In genomic region chr13:43058318-43058674, GRCh38 we compare ENCODE assay signal across 8 cellular contexts. TPM values are rescaled to one million over a fixed set of nuclear protein-coding genes. Genes with fewer than 3 reads are reported as not detected.
DNase-seq lines count a peak whose midpoint lies in the region; ATAC-seq and TF ChIP-seq lines count a peak whose summit lies in the region.

No MANE protein-coding gene starts in this region.

- H3K79me2 ChIP-seq in MM.1S (ENCODE audit: low read length), result peaks cover 49% of the 10 kb centered on the region

- peaks cover 32% of the 10 kb centered on the region for H3K4me1 ChIP-seq in A673 (ENCODE audit: insufficient read depth, low read length, poor library complexity, severe bottlenecking)
- H3K4me1 ChIP-seq in Peyer's patch, result peaks cover 0 to 30% (median 14%) of the 10 kb centered on the region in 4 donors
- peaks cover 11 to 17% (median 12%) of the 10 kb centered on the region in 3 donors for H3K4me1 ChIP-seq in skeletal muscle tissue (ENCODE audit: control insufficient read depth in 3 of 3, insufficient read depth in 3 of 3, low read length in 3 of 3)
- H3K4me1 ChIP-seq in MM.1S (ENCODE audit: low read length), result peaks cover 13% of the 10 kb centered on the region; the same call in 1 of the 2 replicates

- peak overlapping the region; percentile 93 for H3K27ac Mint-ChIP-seq in endothelial cell (ENCODE audit: unreplicated experiment)

- H2AFZ ChIP-seq in MM.1S (ENCODE audit: low read length), result no peak overlapping the region

- no peak for TF ChIP-seq POLR2A in Peyer's patch (IDR thresholded peaks at IDR 0.05)

- H3K36me3 Mint-ChIP-seq in endothelial cell (ENCODE audit: low read depth, unreplicated experiment), result peaks cover 12% of the 10 kb centered on the region

- no peaks in the 10 kb centered on the region for H3K9me3 Mint-ChIP-seq in endothelial cell (ENCODE audit: unreplicated experiment)

- H3K36me3 ChIP-seq in A673 (ENCODE audit: insufficient read depth, low read length, poor library complexity, severe bottlenecking) (no peaks in the 10 kb centered on the region), Peyer's patch (no peaks in the 10 kb centered on the region), skeletal muscle tissue (ENCODE audit: control insufficient read depth in 3 of 3, insufficient read depth in 3 of 3, low read length in 3 of 3) (no peaks in the 10 kb centered on the region), MM.1S (replicated peaks; ENCODE audit: insufficient read depth, low read length) (no peaks in the 10 kb centered on the region)

- H3K9ac ChIP-seq in skeletal muscle tissue (ENCODE audit: low read depth in 1 of 3, low read length in 3 of 3) (no peak overlapping the region), MM.1S (ENCODE audit: low read length) (no peak overlapping the region)

- no peak overlapping the region for H3K4me2 ChIP-seq in MM.1S (ENCODE audit: low read depth, low read length)

- intact Hi-C loops in A673 (cut with micrococcal nuclease; ENCODE audit: unreplicated experiment), result no loop called here

- H3K27me3 ChIP-seq in A673 (replicated peaks; ENCODE audit: insufficient read depth, low read depth, low read length, poor library complexity) (no peaks in the 10 kb centered on the region), Peyer's patch (no peaks in the 10 kb centered on the region), skeletal muscle tissue (ENCODE audit: control insufficient read depth in 3 of 3, insufficient read depth in 3 of 3, low read length in 3 of 3) (no peaks in the 10 kb centered on the region), MM.1S (replicated peaks; ENCODE audit: insufficient read depth, low read length) (no peaks in the 10 kb centered on the region)

- POLR2A ChIA-PET in A673 (lab: Charles Lee; ENCODE audit: low non-redundant PET), result no interaction called here

- peaks cover 9% of the 10 kb centered on the region for H3K27me3 Mint-ChIP-seq in endothelial cell (ENCODE audit: unreplicated experiment)

- CTCF ChIA-PET in A673 (lab: Charles Lee), result no interaction called here

- H3K9me3 ChIP-seq in A673 (ENCODE audit: low read depth, low read length, poor library complexity, severe bottlenecking) (no peaks in the 10 kb centered on the region), Peyer's patch (no peaks in the 10 kb centered on the region), skeletal muscle tissue (ENCODE audit: control insufficient read depth in 3 of 3, low read length in 3 of 3) (no peaks in the 10 kb centered on the region), MM.1S (replicated peaks; ENCODE audit: insufficient read depth, low read length) (no peaks in the 10 kb centered on the region)

- peaks cover 14% of the 10 kb centered on the region for H3F3A ChIP-seq in MM.1S (ENCODE audit: insufficient read depth, low read length)

- no peak overlapping the region for H3K4me3 ChIP-seq in A673 (ENCODE audit: low read depth, low read length, poor library complexity, severe bottlenecking)
- no peak overlapping the region for H3K4me3 ChIP-seq in Peyer's patch
- no peak overlapping the region for H3K4me3 ChIP-seq in skeletal muscle tissue (ENCODE audit: low read length in 3 of 3)
- H3K4me3 ChIP-seq in MM.1S (ENCODE audit: low read length), result no peak overlapping the region

- no peaks in the 10 kb centered on the region for H3K9me2 ChIP-seq in MM.1S (replicated peaks; ENCODE audit: insufficient read depth, low read length)

- H3K4me1 Mint-ChIP-seq in endothelial cell (ENCODE audit: unreplicated experiment), result peaks cover 39% of the 10 kb centered on the region

- no peak overlapping the region for H3K4me3 Mint-ChIP-seq in endothelial cell (ENCODE audit: unreplicated experiment)

- ATAC-seq in GM19463 (IDR thresholded peaks at IDR 0.05; ENCODE audit: unreplicated experiment), result peak; percentile 67
- no peak for ATAC-seq in GM18498 (IDR thresholded peaks at IDR 0.05; ENCODE audit: unreplicated experiment)

- TF ChIP-seq CTCF in A673 (conservative IDR thresholded peaks at IDR 0.05; ENCODE audit: low read depth, low read length) (no peak), Peyer's patch (IDR thresholded peaks at IDR 0.05) (no peak), endothelial cell (IDR thresholded peaks at IDR 0.05; ENCODE audit: unreplicated experiment) (no peak), MM.1S (IDR thresholded peaks at IDR 0.05; ENCODE audit: low read length) (no peak)

- no TSS peak for BruUV-seq in A673 (replicated peaks; lab: Mats Ljungman, UMichigan)

- DNase-seq in A673 (ENCODE audit: low spot score), result peak; percentile 72
- DNase-seq in Peyer's patch, result peak in 1 of 3 donors; percentile 63
- DNase-seq in endothelial cell (ENCODE audit: low spot score), result no peak
- no peak for DNase-seq in AML-193 (lab: John Stamatoyannopoulos, UW)
- DNase-seq in MM.1S, result no peak

- H3K27ac ChIP-seq in A673 (ENCODE audit: low read depth, low read length, poor library complexity, severe bottlenecking) (no peak overlapping the region), Peyer's patch (peak overlapping the region; percentile 18 to 48 (median 36)), skeletal muscle tissue (ENCODE audit: low read depth, low read length) (peak overlapping the region; percentile 44), MM.1S (ENCODE audit: low read length) (no peak overlapping the region)

- no peaks in the 10 kb centered on the region for H4K20me1 ChIP-seq in MM.1S (ENCODE audit: insufficient read depth, low read length)

RNA-seq across cellular contexts. Expression of gene DNAJC15, which starts 34.9 kb away (rescaled TPM):
- total RNA-seq in A673 (2021) (2.4 and 2.6 TPM in 2 replicates), Peyer's patch (10 to 100 TPM in 2 of 4 donors, 1 to 10 TPM in 2; 5.8 to 27.5 (median 11.9) TPM), endothelial cell (ENCODE audit: unreplicated experiment) (13.9 TPM), skeletal muscle tissue (7.3 TPM)

Comparison
In these comparisons a context has a peak if more than half of its experiments do, and no peak if none do; other contexts are left out.
1. H3K27ac ChIP-seq: peak in Peyer's patch (4 of 4) and skeletal muscle tissue (single experiment); none in A673 (single experiment) and MM.1S (single experiment).